8 cellular contexts compared by ENCODE assay signal in genomic region chr2:196131384-196131861, GRCh38. TPM values are rescaled to one million over a fixed set of nuclear protein-coding genes. Genes with fewer than 3 reads are reported as not detected.
DNase-seq lines count a peak whose midpoint lies in the region; ATAC-seq, FAIRE-seq and TF ChIP-seq lines count a peak whose summit lies in the region.

No MANE protein-coding gene starts in this region.

- peak in 1 of 2 experiments; percentile 66 for DNase-seq in A549 (ENCODE audit: low read depth in 1 of 2, low spot score in 1 of 2)
- DNase-seq in NOMO-1 treated with DMSO at 0.1 percent for 48 hours (lab: John Stamatoyannopoulos, UW; ENCODE audit: unreplicated experiment), result peak; percentile 66
- peak; percentile 57 for DNase-seq in activated T-cell treated with anti-CD3 and anti-CD28 coated beads for 24 hours (ENCODE audit: low read depth)
- DNase-seq in stimulated activated CD4-positive, alpha-beta T cell treated with anti-CD3 and anti-CD28 coated beads, TNF-alpha, amount 100 ng/mL, for 4 hours (ENCODE audit: low read depth in 3 of 3), result peak; percentile 30 to 60 (median 42)
- DNase-seq in DMS79 treated with DMSO at 0.1 percent for 48 hours (lab: John Stamatoyannopoulos, UW), result no peak

- peak; percentile 15; the same call in 1 of the 3 replicates for TF ChIP-seq CTCF in A549 (IDR thresholded peaks at IDR 0.05)
- peak in 3 of 4 experiments; percentile 15 to 26 (median 25) for TF ChIP-seq CTCF in gastroesophageal sphincter (IDR thresholded peaks at IDR 0.05)

- H3K4me2 ChIP-seq in A549, result no peak overlapping the region

- H3K27ac ChIP-seq in A549 (no peak overlapping the region), gastroesophageal sphincter (no peak overlapping the region)

- H3K4me1 ChIP-seq in A549 (no peaks in the 10 kb centered on the region), gastroesophageal sphincter (no peaks in the 10 kb centered on the region)

- ATAC-seq in A549, result peak; percentile 50 to 87; a peak in 4 of 6 replicates
- ATAC-seq in GM18508 (IDR thresholded peaks at IDR 0.05; ENCODE audit: insufficient read depth, unreplicated experiment), result peak; percentile 45
- no peak for ATAC-seq in gastroesophageal sphincter
- no peak for ATAC-seq in GM21360 (IDR thresholded peaks at IDR 0.05; ENCODE audit: unreplicated experiment)

- TF ChIP-seq RAD21 in A549 (conservative IDR thresholded peaks at IDR 0.05 in 1 of 2, IDR thresholded peaks at IDR 0.05 in 1 of 2), result peak; percentile 46 to 74

- CTCF ChIA-PET in A549 (lab: Yijun Ruan, JAX), result interaction anchor here (0.7 to 1.6 kb wide), 2 partner anchors 53 to 195 kb away, joined by 3 to 4 read pairs; no protein-coding TSS in a partner anchor

- FAIRE-seq in A549 (lab: Jason Lieb, UNC), result no peak

- no peaks in the 10 kb centered on the region for H3K27me3 ChIP-seq in gastroesophageal sphincter

- H3K9me3 ChIP-seq in A549, result peaks cover 26% of the 10 kb centered on the region
- peaks cover 0 to 41% (median 0%) of the 10 kb centered on the region in 3 donors for H3K9me3 ChIP-seq in gastroesophageal sphincter

- H3K4me3 ChIP-seq in A549 (no peak overlapping the region), gastroesophageal sphincter (no peak overlapping the region)

- H3K36me3 ChIP-seq in gastroesophageal sphincter, result peaks cover 0 to 7% of the 10 kb centered on the region in 2 donors

- POLR2A ChIA-PET in A549 (lab: Yijun Ruan, JAX), result no interaction called here

- TF ChIP-seq POLR2A in A549 (IDR thresholded peaks at IDR 0.05; ENCODE audit: low read length) (no peak), gastroesophageal sphincter (IDR thresholded peaks at IDR 0.05) (no peak)

- no peak for TF ChIP-seq EP300 in A549 (IDR thresholded peaks at IDR 0.05)
- no peak for TF ChIP-seq EP300 in gastroesophageal sphincter (IDR thresholded peaks at IDR 0.05)

- WGBS in A549 (ENCODE audit: missing lambda C conversion rate), result 47% methylated on average over 6 of the region's 6 CpGs
- 67 to 69% methylated on average over 5 of the region's 6 CpGs for WGBS in gastroesophageal sphincter (ENCODE audit: low coverage in 1 of 2), 2 donors

TF ChIP-seq in A549, 52 proteins besides CTCF, POLR2A, EP300 and RAD21:
- no peak for TF ChIP-seq PBX3 (IDR thresholded peaks at IDR 0.05)
- 0 out of 3 replicates have a peak, but pooled peaks have one; percentile 26 for TF ChIP-seq SMC3 (IDR thresholded peaks at IDR 0.05)
- TF ChIP-seq ESRRA (IDR thresholded peaks at IDR 0.05; ENCODE audit: borderline replicate concordance, low read length), result peak; percentile 80; the same call in 1 of the 2 replicates

RNA-seq across cellular contexts. Expression of gene STK17B, which starts 40.0 kb away (rescaled TPM):
- polyA plus RNA-seq in A549 (2011; rRNA removed) (8.6 and 9.2 TPM in 2 replicates), A549 (2017; fragmentation: RNase III; extraction: RNeasy Plus Mini Kit Qiagen cat#74134 plus additional on column Dnase treatment) (3.6 to 4.0 TPM (median 3.7 TPM) in 3 replicates)
- polyA plus RNA-seq in A549 (2012; cell fraction: cytosol; rRNA removed), result 0.95 and 1.0 TPM in 2 replicates
- polyA plus RNA-seq in A549 (2012; cell fraction: nucleus; rRNA removed), result 0.55 and 1.0 TPM in 2 replicates
- polyA minus RNA-seq in A549 (2011; rRNA and poly(A)+ RNA removed), result 4.1 and 4.5 TPM in 2 replicates
- 10 to 100 TPM in 2 of 4 donors, 1 to 10 TPM in 2; 3.6 to 21.1 (median 11.9) TPM for total RNA-seq in gastroesophageal sphincter

Comparison
In these comparisons a context has a peak if more than half of its experiments do, and no peak if none do; other contexts are left out.
1. ATAC-seq: peak in A549 (2 of 2) and GM18508 (single experiment); none in gastroesophageal sphincter (single experiment) and GM21360 (single experiment).